In the genomic region with DNA sequence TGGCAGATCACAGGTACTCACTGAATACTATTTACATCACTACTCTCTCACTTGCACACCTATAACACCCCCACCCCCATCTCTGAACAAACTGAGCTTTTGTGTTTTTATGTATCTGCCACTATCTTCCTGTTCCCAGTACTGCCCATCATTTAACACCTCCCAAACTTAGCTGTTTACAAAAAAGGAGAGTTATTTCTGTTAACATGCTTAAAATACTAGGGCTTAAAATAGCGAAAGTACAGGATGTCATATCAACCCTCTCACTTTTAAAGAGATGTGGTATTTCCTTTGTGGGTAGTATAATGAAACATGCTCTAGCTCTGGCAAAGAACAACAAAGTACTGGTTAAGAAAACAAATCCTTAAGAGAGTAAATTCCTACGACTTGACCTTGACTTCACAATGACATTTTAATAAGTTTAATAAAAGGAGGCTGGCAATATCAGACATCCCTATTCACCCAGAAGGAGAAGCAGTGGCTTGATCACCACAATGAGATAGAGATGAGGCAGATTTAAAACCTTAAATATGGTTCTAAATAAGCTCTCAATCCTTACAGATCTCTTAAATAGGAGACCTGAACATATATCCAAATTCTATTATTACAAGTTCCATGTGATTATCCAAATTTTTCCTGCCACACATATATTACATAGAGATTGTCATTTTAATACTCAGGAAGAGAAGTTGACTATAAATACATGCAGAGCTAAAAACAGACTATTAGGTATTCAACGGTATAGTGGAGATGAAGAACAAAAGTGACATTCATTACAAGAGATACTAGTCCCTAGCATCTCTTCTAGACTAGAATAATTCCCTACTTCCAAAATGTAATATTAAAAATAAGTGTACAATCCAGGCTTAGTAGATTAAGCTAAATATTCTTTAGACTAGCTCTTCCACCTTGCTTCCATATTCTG, we compare ENCODE assay signal across 1 cellular context.
TF ChIP-seq lines count a peak whose summit lies in the region.

No MANE protein-coding gene starts in this region.

TF ChIP-seq in GM12878, 131 proteins besides CTCF, POLR2A, EP300 and RAD21 (continued from another document):
- TF ChIP-seq, protein P1, sequence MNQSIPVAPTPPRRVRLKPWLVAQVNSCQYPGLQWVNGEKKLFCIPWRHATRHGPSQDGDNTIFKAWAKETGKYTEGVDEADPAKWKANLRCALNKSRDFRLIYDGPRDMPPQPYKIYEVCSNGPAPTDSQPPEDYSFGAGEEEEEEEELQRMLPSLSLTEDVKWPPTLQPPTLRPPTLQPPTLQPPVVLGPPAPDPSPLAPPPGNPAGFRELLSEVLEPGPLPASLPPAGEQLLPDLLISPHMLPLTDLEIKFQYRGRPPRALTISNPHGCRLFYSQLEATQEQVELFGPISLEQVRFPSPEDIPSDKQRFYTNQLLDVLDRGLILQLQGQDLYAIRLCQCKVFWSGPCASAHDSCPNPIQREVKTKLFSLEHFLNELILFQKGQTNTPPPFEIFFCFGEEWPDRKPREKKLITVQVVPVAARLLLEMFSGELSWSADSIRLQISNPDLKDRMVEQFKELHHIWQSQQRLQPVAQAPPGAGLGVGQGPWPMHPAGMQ (IDR thresholded peaks at IDR 0.05; ENCODE audit: borderline replicate concordance) = no peak
- TF ChIP-seq GABPA (IDR thresholded peaks at IDR 0.05; ENCODE audit: low read depth) = 0 out of 2 replicates have a peak, but pooled peaks have one; percentile 14
